8 cellular contexts compared by ENCODE assay signal in genomic region chr18:54828290-54828871, GRCh38. TPM values are rescaled to one million over a fixed set of nuclear protein-coding genes. Genes with fewer than 3 reads are reported as not detected.
A peak's percentile ranks its signal among the peaks of the same experiment; 100 is the strongest.
DNase-seq lines count a peak whose midpoint lies in the region; ATAC-seq and TF ChIP-seq lines count a peak whose summit lies in the region.

RAB27B (plus strand) TSS chr18:54828477; CDS start chr18:54877586, 49,109 bp downstream.

- intact Hi-C loops in Panc1 (cut with micrococcal nuclease; ENCODE audit: unreplicated experiment), result no loop called here

- no peaks in the 10 kb centered on the region for H3K36me3 ChIP-seq in BJ (ENCODE audit: control insufficient read depth, insufficient read depth, low read length)
- H3K36me3 ChIP-seq in Panc1 (ENCODE audit: control insufficient read depth, insufficient read depth, low read length), result no peaks in the 10 kb centered on the region

- H3K27me3 ChIP-seq in BJ (ENCODE audit: control insufficient read depth, insufficient read depth, low read length) (no peaks in the 10 kb centered on the region), Panc1 (ENCODE audit: control insufficient read depth, insufficient read depth, low read length) (no peaks in the 10 kb centered on the region)

- no TSS peak for BruUV-seq in Panc1 (replicated peaks; lab: Mats Ljungman, UMichigan)

- no peaks in the 10 kb centered on the region for H3K9me3 ChIP-seq in Panc1 (ENCODE audit: control insufficient read depth, insufficient read depth, low read depth, low read length)

- in situ Hi-C loops in Panc1 (cut with HindIII; ENCODE audit: low pct_unique_long_range_greater_than_20kb, low sequenced_read_pairs), result no loop called here

- peak within 1 kb of the TSS; percentile 87 for H3K4me3 Mint-ChIP-seq in neural crest cell

- H3K27me3 Mint-ChIP-seq in neural crest cell (ENCODE audit: low read depth), result peaks cover 16% of the 10 kb centered on the region

- POLR2A ChIA-PET in BJ (lab: Charles Lee), result interaction anchor here (0.5 kb wide), 1 partner anchor 467 kb away, joined by 5 read pairs; no protein-coding TSS in a partner anchor
- POLR2A ChIA-PET in Panc1 (lab: Charles Lee), result interaction anchor here (0.5 kb wide), 1 partner anchor 16 kb away, joined by 3 read pairs; no protein-coding TSS in a partner anchor

- H3K4me1 Mint-ChIP-seq in neural crest cell, result peaks cover 12% of the 10 kb centered on the region

- ATAC-seq in HG03045 (IDR thresholded peaks at IDR 0.05; ENCODE audit: unreplicated experiment) (peak; percentile 72), Panc1 (peak; percentile 94), HG02571 (IDR thresholded peaks at IDR 0.05; ENCODE audit: unreplicated experiment) (no peak)

- CTCF ChIA-PET in BJ (lab: Yijun Ruan, JAX) (interaction anchor here (0.7 kb wide), 1 partner anchor 155 kb away, joined by 3 read pairs; no protein-coding TSS in a partner anchor), Panc1 (lab: Charles Lee) (no interaction called here)

- no peak within 1 kb of the TSS for H3K27ac Mint-ChIP-seq in neural crest cell (ENCODE audit: unreplicated experiment)

- TF ChIP-seq CTCF in BJ (IDR thresholded peaks at IDR 0.05; ENCODE audit: insufficient read depth, low read depth, low read length), result no peak
- no peak for TF ChIP-seq CTCF in Panc1 (IDR thresholded peaks at IDR 0.05)
- no peak for TF ChIP-seq CTCF in foreskin fibroblast (IDR thresholded peaks at IDR 0.05; ENCODE audit: low read depth, low read length)
- TF ChIP-seq CTCF in neural crest cell (conservative IDR thresholded peaks at IDR 0.05), result no peak

- DNase-seq in BJ (ENCODE audit: low read depth) (no peak), Panc1 (ENCODE audit: low read depth, low spot score) (no peak), foreskin fibroblast (peak; percentile 79 to 87), neural crest cell (ENCODE audit: low read depth, low spot score) (peak; percentile 48)
- DNase-seq in activated T-helper 9 cell treated with anti-CD3 and anti-CD28 coated beads, Interleukin-2, amount 50 U/mL, for 16 hours (ENCODE audit: low read depth), result peak; percentile 48
- peak; percentile 70 for DNase-seq in stimulated activated naive CD4-positive, alpha-beta T cell treated with Interleukin-2 at 50 U/mL for 16 hours (lab: John Stamatoyannopoulos, UW)

- H3K36me3 Mint-ChIP-seq in neural crest cell (ENCODE audit: low read depth), result peaks cover 4% of the 10 kb centered on the region

- peaks cover 8% of the 10 kb centered on the region for H3K9me3 Mint-ChIP-seq in neural crest cell

- H3K27ac ChIP-seq in Panc1 (ENCODE audit: low read length), result peak within 1 kb of the TSS; percentile 34; the same call in 1 of the 2 replicates

- H3K4me1 ChIP-seq in Panc1 (ENCODE audit: control insufficient read depth, insufficient read depth, low read length), result no peaks in the 10 kb centered on the region

- H3K4me3 ChIP-seq in BJ (ENCODE audit: low read depth, low read length) (peak within 1 kb of the TSS; percentile 60), Panc1 (ENCODE audit: low read depth in 2 of 2, low read length in 2 of 2) (peak within 1 kb of the TSS; percentile 53 to 74), foreskin fibroblast (ENCODE audit: low read depth in 1 of 2, low read length in 2 of 2) (peak within 1 kb of the TSS; percentile 61 to 64)

RNA-seq across cellular contexts. Expression of gene RAB27B, which starts in this region (rescaled TPM):
- 0.25 and 0.33 TPM in 2 replicates for polyA plus RNA-seq in BJ (2011; rRNA removed)
- 0.57 and 0.62 TPM in 2 replicates for polyA minus RNA-seq in BJ (2011; rRNA and poly(A)+ RNA removed)
- total RNA-seq in Panc1 (2021; ENCODE audit: unreplicated experiment) (3.9 TPM), neural crest cell (0.25 and 0.44 TPM in 2 replicates)
- polyA plus RNA-seq in Panc1 (2012; ENCODE audit: insufficient read length), result 2.0 TPM

Comparison
In these comparisons a context has a peak if more than half of its experiments do, and no peak if none do; other contexts are left out.
1. Peak in DNase-seq in neural crest cell; RNA of the gene not detected or under 1 TPM.
2. DNase-seq: peak in activated T-helper 9 cell treated with anti-CD3 and anti-CD28 coated beads, Interleukin-2, amount 50 U/mL, for 16 hours (single experiment), foreskin fibroblast (2 of 2) and stimulated activated naive CD4-positive, alpha-beta T cell treated with Interleukin-2 at 50 U/mL for 16 hours (single experiment); none in BJ (single experiment) and Panc1 (single experiment).
3. Peak in every context shown above with its lines, with median percentiles within 50 percentile points of each other: H3K4me3 ChIP-seq.